Comparison of ENCODE assay signal across 26 cellular contexts in genomic region chr14:93094121-93094918, GRCh38. TPM values are rescaled to one million over a fixed set of nuclear protein-coding genes. Genes with fewer than 3 reads are reported as not detected.
DNase-seq lines count a peak whose midpoint lies in the region; ATAC-seq and TF ChIP-seq lines count a peak whose summit lies in the region.
"Had no signal": no experiment of that assay in that cellular context is flagged by ENCODE, and none has a peak within 500 bp of the region (broad histone marks: within the 10 kb centered on the region; RNA-seq: fewer than 3 reads in every experiment).

No MANE protein-coding gene starts in this region.

- peak overlapping the region; percentile 77 for H3K27ac Mint-ChIP-seq in CD8-positive, alpha-beta T cell

- H3K4me1 ChIP-seq in CD8-positive, alpha-beta T cell (ENCODE audit: insufficient read depth, low read length), result peaks cover 16% of the 10 kb centered on the region
- H3K4me1 ChIP-seq in osteoblast (ENCODE audit: insufficient read depth, low read length), result no peaks in the 10 kb centered on the region

- no peak for ATAC-seq in CD8-positive, alpha-beta T cell
- ATAC-seq in GM18519 (IDR thresholded peaks at IDR 0.05; ENCODE audit: low FRiP score, unreplicated experiment), result no peak
- ATAC-seq: WTC11 had no signal

- no peak overlapping the region for H3K4me3 Mint-ChIP-seq in CD8-positive, alpha-beta T cell
- H3K4me3 Mint-ChIP-seq: CD4-positive, alpha-beta memory T cell; WTC11 had no signal

- intact Hi-C loops in CD8-positive, alpha-beta T cell (cut with DNase I, micrococcal nuclease), result no loop called here
- intact Hi-C loops in dorsolateral prefrontal cortex (cut with DNase I), result no loop called here

- H2AFZ ChIP-seq in osteoblast (ENCODE audit: low read length), result no peak overlapping the region

- H3K4me2 ChIP-seq in osteoblast (ENCODE audit: insufficient read depth, low read length), result no peak overlapping the region

- CTCF ChIA-PET in CD8-positive, alpha-beta T cell (lab: Charles Lee), result interaction anchor here (0.5 to 9.8 kb wide), 3 partner anchors 18 to 76 kb away, joined by 5 to 84 read pairs (median 6); no protein-coding TSS in a partner anchor

- POLR2A ChIA-PET in CD8-positive, alpha-beta T cell (lab: Charles Lee), result no interaction called here

- H3K27me3 ChIP-seq in CD8-positive, alpha-beta T cell (ENCODE audit: insufficient read depth, low read length), result no peaks in the 10 kb centered on the region
- H3K27me3 ChIP-seq in H7 (ENCODE audit: control insufficient read depth, insufficient read depth, low read length) (no peaks in the 10 kb centered on the region), dorsolateral prefrontal cortex (no peaks in the 10 kb centered on the region), osteoblast (ENCODE audit: insufficient read depth, low read length) (no peaks in the 10 kb centered on the region)
- H3K27me3 ChIP-seq: spleen had no signal

- H3K79me2 ChIP-seq in osteoblast (ENCODE audit: insufficient read depth, low read length), result peaks cover 18% of the 10 kb centered on the region

- H3K27ac ChIP-seq in CD8-positive, alpha-beta T cell (ENCODE audit: low read depth, low read length), result no peak overlapping the region
- H3K27ac ChIP-seq in dorsolateral prefrontal cortex (peak overlapping the region in 49 of 59 donors; percentile 1 to 89 (median 70)), osteoblast (ENCODE audit: low read depth, low read length) (no peak overlapping the region)
- H3K27ac ChIP-seq: thoracic aorta had no signal

- H3K36me3 ChIP-seq in CD8-positive, alpha-beta T cell (ENCODE audit: insufficient read depth, low read length), result no peaks in the 10 kb centered on the region
- H3K36me3 ChIP-seq in H7 (replicated peaks; ENCODE audit: control insufficient read depth, insufficient read depth, low read length), result no peaks in the 10 kb centered on the region
- H3K36me3 ChIP-seq in osteoblast (ENCODE audit: insufficient read depth, low read length), result no peaks in the 10 kb centered on the region
- H3K36me3 ChIP-seq: thoracic aorta had no signal

- no peaks in the 10 kb centered on the region for H3K9me3 Mint-ChIP-seq in CD8-positive, alpha-beta T cell
- H3K9me3 Mint-ChIP-seq: CD4-positive, alpha-beta memory T cell; WTC11 had no signal

- H4K20me1 ChIP-seq in osteoblast (ENCODE audit: insufficient read depth, low read length), result peaks cover 41% of the 10 kb centered on the region

- H3K4me1 Mint-ChIP-seq in CD8-positive, alpha-beta T cell (ENCODE audit: low read depth), result peaks cover 50% of the 10 kb centered on the region

- H3K27me3 Mint-ChIP-seq in CD8-positive, alpha-beta T cell (ENCODE audit: low read depth), result no peaks in the 10 kb centered on the region
- H3K27me3 Mint-ChIP-seq: CD4-positive, alpha-beta memory T cell had no signal

- H3K4me3 ChIP-seq in CD8-positive, alpha-beta T cell (ENCODE audit: low read depth, low read length), result no peak overlapping the region
- H3K4me3 ChIP-seq in H7 (ENCODE audit: insufficient read depth, low read depth, low read length), result no peak overlapping the region
- H3K4me3 ChIP-seq in dorsolateral prefrontal cortex, result no peak overlapping the region
- no peak overlapping the region for H3K4me3 ChIP-seq in osteoblast (ENCODE audit: insufficient read depth, low read length)
- H3K4me3 ChIP-seq in foreskin fibroblast (ENCODE audit: low read depth in 1 of 2, low read length in 2 of 2), result no peak overlapping the region
- H3K4me3 ChIP-seq: coronary artery, spleen, thoracic aorta had no signal

- no peaks in the 10 kb centered on the region for H3K9me3 ChIP-seq in CD8-positive, alpha-beta T cell (ENCODE audit: low read length)
- no peaks in the 10 kb centered on the region for H3K9me3 ChIP-seq in osteoblast (ENCODE audit: low read depth, low read length)
- H3K9me3 ChIP-seq: spleen, thoracic aorta had no signal

- DNase-seq in CD8-positive, alpha-beta T cell, result no peak
- DNase-seq in H7, result peak; percentile 53
- no peak for DNase-seq in dorsolateral prefrontal cortex
- DNase-seq in osteoblast (ENCODE audit: insufficient read length, low spot score, missing footprints), result peak; percentile 71
- no peak for DNase-seq in occipital lobe (lab: John Stamatoyannopoulos, UW)
- DNase-seq in foreskin fibroblast, result no peak
- DNase-seq: activated CD4-positive, alpha-beta T cell treated with anti-CD3 and anti-CD28 coated beads, Interleukin-2, amount 50 U/mL, for 48 hours; activated gamma-delta T cell; CD4-positive, alpha-beta memory T cell; GF-D8; GOT3; KG1; kidney glomerular epithelial cell; MM.1S; NCI-H1417 treated with DMSO at 0.1 percent for 48 hours; NCI-H2081 treated with DMSO at 0.1 percent for 48 hours; NCI-H446; retina; SHP77 treated with DMSO at 0.1 percent for 48 hours; spleen; stimulated activated CD4-positive, alpha-beta T cell treated with anti-CD3 and anti-CD28 coated beads, Interleukin-4, amount 100 ng/mL, for 1 hour; stimulated activated naive CD4-positive, alpha-beta T cell treated with Interleukin-2 at 50 U/mL for 16 hours had no signal

- no peak for TF ChIP-seq CTCF in CD8-positive, alpha-beta T cell (IDR thresholded peaks at IDR 0.05)
- no peak for TF ChIP-seq CTCF in dorsolateral prefrontal cortex (IDR thresholded peaks at IDR 0.05 in 54 of 56, conservative IDR thresholded peaks at IDR 0.05 in 2 of 56; ENCODE audit: low read depth in 1 of 56, partially characterized antibody in 56 of 56)
- TF ChIP-seq CTCF in osteoblast (IDR thresholded peaks at IDR 0.05; ENCODE audit: extremely low read depth, low read depth, low read length), result no peak
- no peak for TF ChIP-seq CTCF in foreskin fibroblast (IDR thresholded peaks at IDR 0.05; ENCODE audit: low read depth, low read length)

- no peaks in the 10 kb centered on the region for H3K36me3 Mint-ChIP-seq in CD8-positive, alpha-beta T cell
- H3K36me3 Mint-ChIP-seq: WTC11 had no signal

RNA-seq across cellular contexts. Expression of gene ITPK1, which starts 21.4 kb away (rescaled TPM):
- total RNA-seq in CD8-positive, alpha-beta T cell, result 10 to 100 TPM; 24.9 to 27.9 TPM
- total RNA-seq in H7 (2014; rRNA removed; shearing (Covaris generic)), result 75.1 and 92.1 TPM in 2 replicates
- total RNA-seq in dorsolateral prefrontal cortex (100 to 1,000 TPM; 230 to 451 (median 314) TPM), osteoblast (25.0 and 25.3 TPM in 2 replicates), occipital lobe (24.3 TPM)

Comparison
In these comparisons a context has a peak if more than half of its experiments do, and no peak if none do; other contexts are left out.
1. DNase-seq: peak in H7 (single experiment) and osteoblast (single experiment); none in CD8-positive, alpha-beta T cell (0 of 7), dorsolateral prefrontal cortex (0 of 10), occipital lobe (single experiment) and foreskin fibroblast (0 of 2).
2. H3K27ac ChIP-seq: peak in dorsolateral prefrontal cortex (49 of 59); none in CD8-positive, alpha-beta T cell (single experiment) and osteoblast (single experiment).